In the genomic region with DNA sequence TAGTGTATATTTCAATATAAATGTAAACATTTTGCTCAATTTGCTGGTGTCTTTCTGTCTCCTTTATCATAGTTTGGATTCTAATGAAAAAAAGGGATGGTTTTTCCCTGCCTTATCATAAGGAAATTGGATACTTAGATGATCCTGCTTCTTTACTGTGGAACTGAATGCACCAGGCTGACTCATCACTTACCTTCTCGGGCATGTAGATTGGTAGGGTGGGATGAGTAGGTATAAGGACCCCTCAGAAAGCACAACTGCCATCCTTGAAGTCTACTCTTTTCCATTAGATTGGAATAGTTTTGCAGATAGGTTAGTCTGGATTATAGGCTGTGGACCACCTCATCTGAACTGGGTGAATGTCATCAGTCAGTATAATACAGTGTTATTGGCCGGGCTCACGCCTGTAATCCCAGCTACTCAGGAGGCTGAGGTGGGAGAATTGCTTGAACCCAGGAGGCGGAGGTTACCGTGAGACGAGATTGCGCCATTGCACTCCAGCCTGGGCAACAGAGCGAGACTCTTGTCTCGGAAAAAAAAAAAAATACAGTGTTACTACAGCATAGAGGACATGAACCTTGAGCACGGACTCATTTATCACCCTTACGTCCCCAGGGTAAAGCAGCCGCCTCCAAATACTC, we compare ENCODE assay signal across 20 cellular contexts. TPM values are rescaled to one million over a fixed set of nuclear protein-coding genes. Genes with fewer than 3 reads are reported as not detected.
DNase-seq lines count a peak whose midpoint lies in the region; ATAC-seq and TF ChIP-seq lines count a peak whose summit lies in the region.
"Had no signal": no experiment of that assay in that cellular context is flagged by ENCODE, and none has a peak within 500 bp of the region (broad histone marks: within the 10 kb centered on the region; RNA-seq: fewer than 3 reads in every experiment).

No MANE protein-coding gene starts in this region.

- no peak for TF ChIP-seq CTCF in right atrium auricular region (IDR thresholded peaks at IDR 0.05)
- TF ChIP-seq CTCF in sigmoid colon (IDR thresholded peaks at IDR 0.05), result no peak
- TF ChIP-seq CTCF in mammary epithelial cell (conservative IDR thresholded peaks at IDR 0.05 in 1 of 2, IDR thresholded peaks at IDR 0.05 in 1 of 2; ENCODE audit: extremely low read depth in 1 of 2, insufficient read depth in 1 of 2, low read depth in 1 of 2, low read length in 2 of 2), result no peak

- H3K9me3 Mint-ChIP-seq in activated CD4-positive, alpha-beta T cell treated with anti-CD3 and anti-CD28 coated beads for 36 hours (ENCODE audit: low read depth), result no peaks in the 10 kb centered on the region
- H3K9me3 Mint-ChIP-seq: immature natural killer cell had no signal

- no peak overlapping the region for H2AFZ ChIP-seq in mammary epithelial cell (ENCODE audit: low read depth, low read length)

- ATAC-seq in activated CD4-positive, alpha-beta T cell treated with anti-CD3 and anti-CD28 coated beads for 36 hours, result no peak
- ATAC-seq in GM19328 (IDR thresholded peaks at IDR 0.05; ENCODE audit: unreplicated experiment), result no peak
- ATAC-seq: PC-3, SK-N-SH treated with all-trans-retinoic acid at 6 μM for 48 hours had no signal

- peaks cover 71% of the 10 kb centered on the region for H3K36me3 ChIP-seq in HUES64 (ENCODE audit: insufficient read depth, low read length)
- H3K36me3 ChIP-seq in right atrium auricular region, result peaks cover 38% of the 10 kb centered on the region
- H3K36me3 ChIP-seq in sigmoid colon, result peaks cover 0 to 51% (median 9%) of the 10 kb centered on the region in 4 donors
- peaks cover 19% of the 10 kb centered on the region for H3K36me3 ChIP-seq in mammary epithelial cell (ENCODE audit: insufficient read depth, low read length)

- no peak overlapping the region for H3K9ac ChIP-seq in HUES64 (ENCODE audit: low read depth, low read length)
- H3K9ac ChIP-seq in mammary epithelial cell (ENCODE audit: insufficient read depth, low read length), result no peak overlapping the region

- no peak overlapping the region for H3K4me2 ChIP-seq in mammary epithelial cell (ENCODE audit: insufficient read depth, low read depth, low read length)

- no peak for DNase-seq in activated CD4-positive, alpha-beta T cell treated with anti-CD3 and anti-CD28 coated beads for 36 hours
- DNase-seq in activated CD4-positive, alpha-beta T cell treated with anti-CD3 and anti-CD28 coated beads for 48 hours, result no peak
- DNase-seq in right atrium auricular region (ENCODE audit: low spot score) (no peak), sigmoid colon (no peak), AG08395 (ENCODE audit: low spot score) (no peak), mammary epithelial cell (no peak)
- DNase-seq: cortex of kidney; DMS79; immature natural killer cell; KBM-7; NCI-H2081 treated with DMSO at 0.1 percent for 48 hours; NCI-H524; PC-3; stimulated activated CD4-positive, alpha-beta T cell treated with anti-CD3 and anti-CD28 coated beads, Interleukin-4, amount 100 ng/mL, for 24 hours had no signal

- peaks cover 15% of the 10 kb centered on the region for H3K4me1 Mint-ChIP-seq in activated CD4-positive, alpha-beta T cell treated with anti-CD3 and anti-CD28 coated beads for 36 hours

- no peak overlapping the region for H3K4me3 Mint-ChIP-seq in activated CD4-positive, alpha-beta T cell treated with anti-CD3 and anti-CD28 coated beads for 36 hours
- H3K4me3 Mint-ChIP-seq: immature natural killer cell had no signal

- H3K27ac Mint-ChIP-seq in activated CD4-positive, alpha-beta T cell treated with anti-CD3 and anti-CD28 coated beads for 36 hours, result peak overlapping the region; percentile 47

- no peaks in the 10 kb centered on the region for H3K27me3 ChIP-seq in HUES64 (ENCODE audit: insufficient read depth, low read length)
- H3K27me3 ChIP-seq in right atrium auricular region, result no peaks in the 10 kb centered on the region
- no peaks in the 10 kb centered on the region for H3K27me3 ChIP-seq in sigmoid colon
- no peaks in the 10 kb centered on the region for H3K27me3 ChIP-seq in mammary epithelial cell (ENCODE audit: insufficient read depth, low read length)

- H3K4me1 ChIP-seq in HUES64 (ENCODE audit: insufficient read depth, low read length) (peaks cover 32% of the 10 kb centered on the region; the same call in 1 of the 2 replicates), right atrium auricular region (peaks cover 0 to 34% of the 10 kb centered on the region in 2 donors), sigmoid colon (peaks cover 0 to 27% (median 13%) of the 10 kb centered on the region in 4 donors), mammary epithelial cell (ENCODE audit: insufficient read depth, low read length) (no peaks in the 10 kb centered on the region)

- no peaks in the 10 kb centered on the region for H3K9me3 ChIP-seq in HUES64 (ENCODE audit: insufficient read depth, low read depth, low read length)
- no peaks in the 10 kb centered on the region for H3K9me3 ChIP-seq in right atrium auricular region
- H3K9me3 ChIP-seq in sigmoid colon, result no peaks in the 10 kb centered on the region
- H3K9me3 ChIP-seq in mammary epithelial cell (replicated peaks; ENCODE audit: insufficient read depth, low read length), result no peaks in the 10 kb centered on the region

- H3K27ac ChIP-seq in HUES64 (ENCODE audit: low read depth, low read length), result 0 out of 2 replicates have a peak overlapping the region, but pooled peaks have one; percentile 1
- peak overlapping the region; percentile 2 to 44 for H3K27ac ChIP-seq in right atrium auricular region
- peak overlapping the region in 3 of 4 donors; percentile 13 to 56 (median 52) for H3K27ac ChIP-seq in sigmoid colon
- H3K27ac ChIP-seq in mammary epithelial cell (ENCODE audit: insufficient read depth, low read depth, low read length), result no peak overlapping the region
- H3K27ac ChIP-seq: 22Rv1, C4-2B, epithelial cell of prostate had no signal

- WGBS in HUES64, result 90% methylated on average over 12 of the region's 12 CpGs
- WGBS in sigmoid colon, 2 donors, result 93% methylated on average over 12 of the region's 12 CpGs
- WGBS in mammary epithelial cell (ENCODE audit: low coverage, missing lambda C conversion rate), result 88% methylated on average over 10 of the region's 12 CpGs

- intact Hi-C loops in activated CD4-positive, alpha-beta T cell treated with anti-CD3 and anti-CD28 coated beads for 36 hours (cut with DNase I, micrococcal nuclease), result loop anchor here in 1 of 2 experiments (10.0 kb wide), 1 partner anchor 154 kb away; the partner anchor contains the start of gene CEP164
- intact Hi-C loops in sigmoid colon (cut with DNase I) (no loop called here), mammary epithelial cell (cut with micrococcal nuclease) (no loop called here)

- no peaks in the 10 kb centered on the region for H4K20me1 ChIP-seq in mammary epithelial cell (ENCODE audit: insufficient read depth, low read length)

- H3K36me3 Mint-ChIP-seq in activated CD4-positive, alpha-beta T cell treated with anti-CD3 and anti-CD28 coated beads for 36 hours (ENCODE audit: low read depth), result peaks cover 17% of the 10 kb centered on the region

- TF ChIP-seq EP300 in sigmoid colon (IDR thresholded peaks at IDR 0.05), result no peak

- no peak overlapping the region for H3K4me3 ChIP-seq in HUES64 (ENCODE audit: low read length)
- H3K4me3 ChIP-seq in right atrium auricular region, result no peak overlapping the region
- H3K4me3 ChIP-seq in sigmoid colon, result no peak overlapping the region
- H3K4me3 ChIP-seq in mammary epithelial cell (replicated peaks in 1 of 3; ENCODE audit: insufficient read depth in 1 of 3, low read depth in 2 of 3, low read length in 3 of 3), result no peak overlapping the region

- no peaks in the 10 kb centered on the region for H3K27me3 Mint-ChIP-seq in activated CD4-positive, alpha-beta T cell treated with anti-CD3 and anti-CD28 coated beads for 36 hours

- BruUV-seq in mammary epithelial cell (replicated peaks; lab: Mats Ljungman, UMichigan), result no TSS peak

- POLR2A ChIA-PET in activated CD4-positive, alpha-beta T cell treated with anti-CD3 and anti-CD28 coated beads for 36 hours (lab: Charles Lee), result interaction anchor here (1.5 kb wide), 1 partner anchor 9 kb away, joined by 5 read pairs; no protein-coding TSS in a partner anchor

- dilution Hi-C loops in mammary epithelial cell (cut with HindIII; ENCODE audit: low sequenced_read_pairs), result loop anchor here (5.0 kb wide), 1 partner anchor 51 kb away; no protein-coding TSS in a partner anchor

- no peak for TF ChIP-seq POLR2A in sigmoid colon (IDR thresholded peaks at IDR 0.05)

- in situ Hi-C loops in mammary epithelial cell (cut with MboI; ENCODE audit: low sequenced_read_pairs in 2 of 2), result no loop called here

- H3K79me2 ChIP-seq in mammary epithelial cell (ENCODE audit: insufficient read depth, low read length), result peaks cover 13% of the 10 kb centered on the region

- CTCF ChIA-PET in activated CD4-positive, alpha-beta T cell treated with anti-CD3 and anti-CD28 coated beads for 36 hours (lab: Charles Lee), result interaction anchor here (1.1 to 2.5 kb wide), 3 partner anchors 10 to 56 kb away, joined by 5 to 16 read pairs (median 9); no protein-coding TSS in a partner anchor
- CTCF ChIA-PET in mammary epithelial cell (lab: Charles Lee; ENCODE audit: low non-redundant PET), result no interaction called here

RNA-seq across cellular contexts. Expression of gene SIDT2, which starts 7.4 kb away (rescaled TPM):
- 10 to 100 TPM; 21.5 to 23.7 TPM for total RNA-seq in activated CD4-positive, alpha-beta T cell treated with anti-CD3 and anti-CD28 coated beads for 36 hours
- polyA plus RNA-seq in HUES64 (2013, experiment 1 of 2), result 8.8 TPM
- polyA plus RNA-seq in HUES64 (2013, experiment 2 of 2), result 10.9 TPM
- total RNA-seq in right atrium auricular region (10 to 100 TPM; 19.1 to 33.0 TPM), sigmoid colon (10 to 100 TPM; 20.7 to 50.7 (median 28.5) TPM), mammary epithelial cell (10 to 100 TPM; 17.2 to 30.6 TPM)
- polyA plus RNA-seq in sigmoid colon (10 to 100 TPM in 2 of 3 donors, 1 to 10 TPM in 1; 7.6 to 33.1 (median 12.0) TPM), mammary epithelial cell (16.2 TPM)
- polyA minus RNA-seq in mammary epithelial cell, result 95.0 TPM

RNA-seq across cellular contexts. Expression of gene PAFAH1B2, which starts 27.0 kb away (rescaled TPM):
- 10 to 100 TPM; 44.8 to 57.5 TPM for total RNA-seq in activated CD4-positive, alpha-beta T cell treated with anti-CD3 and anti-CD28 coated beads for 36 hours
- 73.1 TPM for polyA plus RNA-seq in HUES64 (2013, experiment 1 of 2)
- 76.4 TPM for polyA plus RNA-seq in HUES64 (2013, experiment 2 of 2)
- total RNA-seq in right atrium auricular region (10 to 100 TPM; 41.1 to 65.8 TPM), sigmoid colon (10 to 100 TPM; 42.1 to 76.4 (median 58.0) TPM), mammary epithelial cell (100 to 1,000 TPM; 129 to 177 TPM)
- polyA plus RNA-seq in sigmoid colon (10 to 100 TPM; 26.0 to 33.1 (median 28.8) TPM), mammary epithelial cell (75.2 TPM)
- polyA minus RNA-seq in mammary epithelial cell, result 222 TPM

RNA-seq across cellular contexts. Expression of gene TAGLN, which starts 28.0 kb away (rescaled TPM):
- total RNA-seq in activated CD4-positive, alpha-beta T cell treated with anti-CD3 and anti-CD28 coated beads for 36 hours, result 1 to 10 TPM; 1.6 to 2.0 TPM
- 181 TPM for polyA plus RNA-seq in HUES64 (2013, experiment 1 of 2)
- polyA plus RNA-seq in HUES64 (2013, experiment 2 of 2), result 168 TPM
- total RNA-seq in right atrium auricular region (1,000 to 10,000 TPM in 1 of 2 donors, 100 to 1,000 TPM in 1; 442 to 1,859 TPM), sigmoid colon (over 10,000 TPM in 3 of 4 donors, 1,000 to 10,000 TPM in 1; 6,854 to 14,048 (median 12,596) TPM), mammary epithelial cell (1,000 to 10,000 TPM in 1 of 2 donors, 100 to 1,000 TPM in 1; 171 to 3,470 TPM)
- polyA plus RNA-seq in sigmoid colon (1,000 to 10,000 TPM in 1 of 3 donors, 100 to 1,000 TPM in 2; 112 to 1,100 (median 337) TPM), mammary epithelial cell (55.9 TPM)
- polyA minus RNA-seq in mammary epithelial cell, result 8.0 TPM

Comparison
In these comparisons a context has a peak if more than half of its experiments do, and no peak if none do; other contexts are left out.
1. RNA of gene TAGLN, which starts 28.0 kb away (total RNA-seq): 6,854 to 14,048 TPM in sigmoid colon, 171 to 3,470 TPM in mammary epithelial cell and 442 to 1,859 TPM in right atrium auricular region; 1.6 to 2.0 TPM in activated CD4-positive, alpha-beta T cell treated with anti-CD3 and anti-CD28 coated beads for 36 hours; every median in the first group is over 10 times any median in the second.